In genomic region chr2:241965931-241966412, GRCh38 we compare ENCODE assay signal across 8 cellular contexts.
DNase-seq lines count a peak whose midpoint lies in the region; ATAC-seq and TF ChIP-seq lines count a peak whose summit lies in the region.

No MANE protein-coding gene starts in this region.

- H3K27ac ChIP-seq in fibroblast of lung (ENCODE audit: insufficient read depth, low read length) (no peak overlapping the region), testis (no peak overlapping the region)

- peak overlapping the region; percentile 6 for H2AFZ ChIP-seq in fibroblast of lung (ENCODE audit: low read length)

- ATAC-seq in GM18498 (IDR thresholded peaks at IDR 0.05; ENCODE audit: unreplicated experiment) (peak; percentile 84), HG02610 (IDR thresholded peaks at IDR 0.05; ENCODE audit: unreplicated experiment) (peak; percentile 77), omental fat pad (ENCODE audit: low FRiP score) (peak; percentile 70)

- H3K9me3 ChIP-seq in fibroblast of lung (ENCODE audit: control insufficient read depth, insufficient read depth, low read depth, low read length) (no peaks in the 10 kb centered on the region), testis (no peaks in the 10 kb centered on the region)

- peak overlapping the region; percentile 54 for H3K4me2 ChIP-seq in fibroblast of lung (ENCODE audit: extremely low read depth, insufficient read depth, low read length)

- 63 to 70% methylated on average over 11 of the region's 11 CpGs for WGBS in testis, 2 donors

- DNase-seq in NCI-H2107 (lab: John Stamatoyannopoulos, UW) (peak; percentile 16), fibroblast of lung (ENCODE audit: low read depth in 2 of 2) (peak; percentile 95 to 98), omental fat pad (ENCODE audit: low spot score) (no peak), testis (peak; percentile 43), NCI-H2196 treated with DMSO at 0.1 percent for 48 hours (lab: John Stamatoyannopoulos, UW; ENCODE audit: unreplicated experiment) (no peak)
- peak; percentile 51 to 74 for DNase-seq in activated CD8-positive, alpha-beta memory T cell treated with anti-CD3 and anti-CD28 coated beads for 4 hours (ENCODE audit: low read depth in 2 of 2)

- no peak for TF ChIP-seq CTCF in fibroblast of lung (conservative IDR thresholded peaks at IDR 0.05 in 1 of 2, IDR thresholded peaks at IDR 0.05 in 1 of 2; ENCODE audit: low read depth in 1 of 2, low read length in 2 of 2)
- TF ChIP-seq CTCF in omental fat pad (IDR thresholded peaks at IDR 0.05), result no peak
- no peak for TF ChIP-seq CTCF in testis (IDR thresholded peaks at IDR 0.05)

- no peak overlapping the region for H3K9ac ChIP-seq in fibroblast of lung (ENCODE audit: insufficient read depth, low read length)

- H3K36me3 ChIP-seq in fibroblast of lung (ENCODE audit: control insufficient read depth, insufficient read depth, low read length) (no peaks in the 10 kb centered on the region), testis (ENCODE audit: low read depth, missing control alignments) (no peaks in the 10 kb centered on the region)

- no peaks in the 10 kb centered on the region for H3K4me1 ChIP-seq in fibroblast of lung (ENCODE audit: control insufficient read depth, extremely low read depth, insufficient read depth, low read length)
- no peaks in the 10 kb centered on the region for H3K4me1 ChIP-seq in testis

- H3K27me3 ChIP-seq in fibroblast of lung (ENCODE audit: control insufficient read depth, insufficient read depth, low read length), result no peaks in the 10 kb centered on the region
- no peaks in the 10 kb centered on the region for H3K27me3 ChIP-seq in testis

- H3K4me3 ChIP-seq in fibroblast of lung (replicated peaks in 1 of 4; ENCODE audit: control extremely low read depth in 1 of 4, insufficient read depth in 1 of 4, low read depth in 3 of 4, low read length in 4 of 4), result peak overlapping the region in 3 of 4 experiments; percentile 19 to 43 (median 42)
- H3K4me3 ChIP-seq in testis, result no peak overlapping the region

- intact Hi-C loops in testis (cut with DNase I; ENCODE audit: low total_unique reads), result no loop called here

- H3K79me2 ChIP-seq in fibroblast of lung (ENCODE audit: control insufficient read depth, insufficient read depth, low read length), result no peaks in the 10 kb centered on the region

- no peaks in the 10 kb centered on the region for H4K20me1 ChIP-seq in fibroblast of lung (ENCODE audit: control insufficient read depth, extremely low read depth, insufficient read depth, low read length)

- TF ChIP-seq POLR2A in testis (IDR thresholded peaks at IDR 0.05), result no peak

Comparison
In these comparisons a context has a peak if more than half of its experiments do, and no peak if none do; other contexts are left out.
1. DNase-seq: peak in NCI-H2107 (single experiment), activated CD8-positive, alpha-beta memory T cell treated with anti-CD3 and anti-CD28 coated beads for 4 hours (2 of 2), fibroblast of lung (2 of 2) and testis (single experiment); none in omental fat pad (single experiment) and NCI-H2196 treated with DMSO at 0.1 percent for 48 hours (single experiment).
2. H3K4me3 ChIP-seq: peak in fibroblast of lung (3 of 4); none in testis (0 of 2).
3. Peak in every context shown above with its lines, with median percentiles within 50 percentile points of each other: ATAC-seq.